18 cellular contexts compared by ENCODE assay signal in genomic region chr7:109984726-109985125, GRCh38.
DNase-seq lines count a peak whose midpoint lies in the region; ATAC-seq and TF ChIP-seq lines count a peak whose summit lies in the region.
"Had no signal": no experiment of that assay in that cellular context is flagged by ENCODE, and none has a peak within 500 bp of the region (broad histone marks: within the 10 kb centered on the region; RNA-seq: fewer than 3 reads in every experiment).

No MANE protein-coding gene starts in this region.

- H3K4me2 ChIP-seq in HCT116 (ENCODE audit: low read length) (peak overlapping the region; percentile 22; the same call in 1 of the 2 replicates), PC-9 (no peak overlapping the region), trophoblast cell (ENCODE audit: low read length) (no peak overlapping the region)
- H3K4me2 ChIP-seq: BLaER1 treated with 17β-estradiol and CSF1 and Interleukin-3, amounts not matched to agents 10 nM and 100 nM; KMS-11 had no signal

- no peaks in the 10 kb centered on the region for H3K79me1 ChIP-seq in trophoblast cell (ENCODE audit: low read length)

- H3K9ac ChIP-seq in HCT116 (ENCODE audit: low read length) (no peak overlapping the region), trophoblast cell (ENCODE audit: low read length) (no peak overlapping the region)
- H3K9ac ChIP-seq: BLaER1 treated with 17β-estradiol and CSF1 and Interleukin-3, amounts not matched to agents 10 nM and 100 nM; KMS-11 had no signal

- H3K36me3 ChIP-seq in HCT116 (ENCODE audit: control insufficient read depth in 1 of 2, insufficient read depth in 2 of 2, low read length in 2 of 2) (no peaks in the 10 kb centered on the region), PC-9 (ENCODE audit: low read depth) (no peaks in the 10 kb centered on the region), trophoblast cell (ENCODE audit: control insufficient read depth in 1 of 2, insufficient read depth in 2 of 2, low read length in 2 of 2) (no peaks in the 10 kb centered on the region)
- H3K36me3 ChIP-seq: BLaER1 treated with 17β-estradiol and CSF1 and Interleukin-3, amounts not matched to agents 10 nM and 100 nM; SJSA1 had no signal

- H3K27me3 ChIP-seq in HCT116 (ENCODE audit: insufficient read depth, low read length) (no peaks in the 10 kb centered on the region), PC-9 (ENCODE audit: insufficient read depth, low read depth) (no peaks in the 10 kb centered on the region), trophoblast cell (ENCODE audit: insufficient read depth, low read length) (no peaks in the 10 kb centered on the region)
- H3K27me3 ChIP-seq: BLaER1 treated with 17β-estradiol and CSF1 and Interleukin-3, amounts not matched to agents 10 nM and 100 nM; SJSA1 had no signal

- no peak overlapping the region for H4K8ac ChIP-seq in trophoblast cell (ENCODE audit: low read depth, low read length)

- H2AK5ac ChIP-seq in trophoblast cell (ENCODE audit: low read length), result no peak overlapping the region

- no peak overlapping the region for H3K4me3 Mint-ChIP-seq in activated CD4-positive, alpha-beta T cell treated with anti-CD3 and anti-CD28 coated beads for 36 hours
- H3K4me3 Mint-ChIP-seq: CD8-positive, alpha-beta T cell had no signal

- no peak overlapping the region for H4K12ac ChIP-seq in trophoblast cell (ENCODE audit: low read depth, low read length)

- peaks cover 0 to 8% of the 10 kb centered on the region in 2 experiments; a peak in 2 of 4 replicates for H3K4me1 ChIP-seq in HCT116 (ENCODE audit: control insufficient read depth in 1 of 2, insufficient read depth in 2 of 2, low read length in 2 of 2)
- peaks cover 7% of the 10 kb centered on the region; the same call in 1 of the 2 replicates for H3K4me1 ChIP-seq in PC-9 (replicated peaks; ENCODE audit: insufficient read depth)
- H3K4me1 ChIP-seq in trophoblast cell (ENCODE audit: control insufficient read depth in 1 of 2, insufficient read depth in 2 of 2, low read length in 2 of 2), result no peaks in the 10 kb centered on the region
- H3K4me1 ChIP-seq: BLaER1 treated with 17β-estradiol and CSF1 and Interleukin-3, amounts not matched to agents 10 nM and 100 nM had no signal

- intact Hi-C loops in HCT116 (cut with micrococcal nuclease) (no loop called here), PC-9 (cut with micrococcal nuclease; ENCODE audit: unreplicated experiment) (no loop called here)
- intact Hi-C loops in activated CD4-positive, alpha-beta T cell treated with anti-CD3 and anti-CD28 coated beads for 36 hours (cut with DNase I, micrococcal nuclease), result no loop called here

- H3K4me1 Mint-ChIP-seq in activated CD4-positive, alpha-beta T cell treated with anti-CD3 and anti-CD28 coated beads for 36 hours, result no peaks in the 10 kb centered on the region

- H3K9me3 Mint-ChIP-seq in activated CD4-positive, alpha-beta T cell treated with anti-CD3 and anti-CD28 coated beads for 36 hours (ENCODE audit: low read depth), result no peaks in the 10 kb centered on the region

- H3K9me2 ChIP-seq in HCT116 (ENCODE audit: insufficient read depth) (no peaks in the 10 kb centered on the region), PC-9 (ENCODE audit: insufficient read depth) (no peaks in the 10 kb centered on the region; the same call in 1 of the 2 replicates)

- no CpG with 5 or more reads among the region's 5 CpGs for WGBS in trophoblast cell (ENCODE audit: extremely low coverage, insufficient coverage, insufficient read length)

- BruUV-seq in HCT116 (replicated peaks; lab: Mats Ljungman, UMichigan) (no TSS peak), PC-9 (replicated peaks; lab: Mats Ljungman, UMichigan) (no TSS peak)

- H3F3A ChIP-seq in PC-9 (ENCODE audit: insufficient read depth, low read depth), result no peaks in the 10 kb centered on the region

- no peak overlapping the region for H3K18ac ChIP-seq in trophoblast cell (ENCODE audit: low read length)

- no peak for ATAC-seq in HCT116
- ATAC-seq in HG03159 (IDR thresholded peaks at IDR 0.05; ENCODE audit: unreplicated experiment), result no peak
- no peak for ATAC-seq in activated CD4-positive, alpha-beta T cell treated with anti-CD3 and anti-CD28 coated beads for 36 hours
- ATAC-seq: CD8-positive, alpha-beta T cell had no signal

- no peak overlapping the region for H2BK5ac ChIP-seq in trophoblast cell (ENCODE audit: low read depth, low read length, poor library complexity)

- DNase-seq in HCT116 (ENCODE audit: low read depth, low spot score) (no peak), PC-9 (peak in 1 of 2 experiments; percentile 36), epithelial cell of prostate (ENCODE audit: low read depth, low spot score) (no peak), trophoblast cell (peak; percentile 2 to 18), iPS-NIHi7 (ENCODE audit: extremely low spot score) (no peak), SHP77 (lab: John Stamatoyannopoulos, UW) (no peak)
- DNase-seq in activated CD4-positive, alpha-beta T cell treated with anti-CD3 and anti-CD28 coated beads for 36 hours, result no peak
- DNase-seq: CD8-positive, alpha-beta T cell; GOT3; NCI-H1417 treated with DMSO at 0.1 percent for 48 hours; NCI-H187 treated with DMSO at 0.1 percent for 48 hours; NCI-H2227 treated with DMSO at 0.1 percent for 48 hours; NCI-H524; NCI-H82 had no signal

- no peak overlapping the region for H3K4ac ChIP-seq in trophoblast cell (ENCODE audit: low read depth, low read length)

- H2AFZ ChIP-seq in HCT116 (ENCODE audit: low read depth, low read length, poor library complexity, severe bottlenecking) (no peak overlapping the region), PC-9 (0 out of 2 replicates have a peak overlapping the region, but pooled peaks have one; percentile 40), trophoblast cell (ENCODE audit: insufficient read depth, low read length, poor library complexity) (no peak overlapping the region)

- no peaks in the 10 kb centered on the region for H3K36me3 Mint-ChIP-seq in activated CD4-positive, alpha-beta T cell treated with anti-CD3 and anti-CD28 coated beads for 36 hours (ENCODE audit: low read depth)
- H3K36me3 Mint-ChIP-seq: CD8-positive, alpha-beta T cell had no signal

- no peak overlapping the region for H2BK120ac ChIP-seq in trophoblast cell (ENCODE audit: insufficient read depth, low read length, poor library complexity)

- H3K14ac ChIP-seq in trophoblast cell (ENCODE audit: low read length), result no peak overlapping the region

- TF ChIP-seq CTCF in HCT116 (IDR thresholded peaks at IDR 0.05 in 2 of 3, conservative IDR thresholded peaks at IDR 0.05 in 1 of 3; ENCODE audit: borderline replicate concordance in 1 of 3, insufficient read depth in 1 of 3, low read depth in 2 of 3, low read length in 2 of 3) (no peak), PC-9 (conservative IDR thresholded peaks at IDR 0.05) (no peak)

- no peak for TF ChIP-seq POLR2A in HCT116 (IDR thresholded peaks at IDR 0.05; ENCODE audit: borderline replicate concordance, extremely low read depth, insufficient read depth, insufficient read length)

- RAD21 ChIA-PET in HCT116 (lab: Charles Lee; ENCODE audit: low non-redundant PET in 1 of 2, low total read pairs in 2 of 2, uncharacterized antibody in 2 of 2, unreplicated experiment in 2 of 2), result no interaction called here

- no peaks in the 10 kb centered on the region for H4K20me1 ChIP-seq in HCT116 (ENCODE audit: insufficient read depth)
- no peaks in the 10 kb centered on the region for H4K20me1 ChIP-seq in PC-9 (ENCODE audit: insufficient read depth)
- H4K20me1 ChIP-seq: BLaER1 treated with 17β-estradiol and CSF1 and Interleukin-3, amounts not matched to agents 10 nM and 100 nM had no signal

- H3K27me3 Mint-ChIP-seq in activated CD4-positive, alpha-beta T cell treated with anti-CD3 and anti-CD28 coated beads for 36 hours, result no peaks in the 10 kb centered on the region

- H3K27ac ChIP-seq in HCT116 (ENCODE audit: low read depth, low read length) (no peak overlapping the region), PC-9 (no peak overlapping the region), epithelial cell of prostate (peak overlapping the region; percentile 8), trophoblast cell (ENCODE audit: low read depth, low read length) (no peak overlapping the region)
- H3K27ac ChIP-seq: BLaER1 treated with 17β-estradiol and CSF1 and Interleukin-3, amounts not matched to agents 10 nM and 100 nM; KMS-11; SJSA1 had no signal

- POLR2A ChIA-PET in HCT116 (lab: Charles Lee) (no interaction called here), PC-9 (lab: Charles Lee; ENCODE audit: unreplicated experiment) (no interaction called here)
- POLR2A ChIA-PET in activated CD4-positive, alpha-beta T cell treated with anti-CD3 and anti-CD28 coated beads for 36 hours (lab: Charles Lee), result interaction anchor here (0.7 kb wide), 1 partner anchor 1248 kb away, joined by 3 read pairs; no protein-coding TSS in a partner anchor

- H3K9me3 ChIP-seq in HCT116 (ENCODE audit: control insufficient read depth in 1 of 2, insufficient read depth in 1 of 2, low read depth in 1 of 2, low read length in 2 of 2) (no peaks in the 10 kb centered on the region), PC-9 (ENCODE audit: insufficient read depth, low read depth) (peaks cover 5% of the 10 kb centered on the region; the same call in 1 of the 2 replicates), trophoblast cell (ENCODE audit: insufficient read depth, low read depth, low read length) (no peaks in the 10 kb centered on the region)

- CTCF ChIA-PET in HCT116 (lab: Charles Lee) (no interaction called here), PC-9 (lab: Charles Lee) (no interaction called here)
- CTCF ChIA-PET in activated CD4-positive, alpha-beta T cell treated with anti-CD3 and anti-CD28 coated beads for 36 hours (lab: Charles Lee), result no interaction called here

- no peak overlapping the region for H2BK12ac ChIP-seq in trophoblast cell (ENCODE audit: low read length)

- H3K23ac ChIP-seq in trophoblast cell (ENCODE audit: low read length), result no peak overlapping the region

- H3K4me3 ChIP-seq in HCT116 (replicated peaks in 1 of 2; ENCODE audit: low read depth in 1 of 2, low read length in 2 of 2) (no peak overlapping the region), PC-9 (no peak overlapping the region), trophoblast cell (ENCODE audit: low read depth, low read length) (no peak overlapping the region)
- H3K4me3 ChIP-seq: BLaER1 treated with 17β-estradiol and CSF1 and Interleukin-3, amounts not matched to agents 10 nM and 100 nM; SJSA1 had no signal

- H3K79me2 ChIP-seq in HCT116 (ENCODE audit: insufficient read depth, low read length) (no peaks in the 10 kb centered on the region), PC-9 (ENCODE audit: low read depth) (no peaks in the 10 kb centered on the region), trophoblast cell (ENCODE audit: control insufficient read depth, insufficient read depth, low read length, poor library complexity) (no peaks in the 10 kb centered on the region)

- TF ChIP-seq RAD21 in HCT116 (IDR thresholded peaks at IDR 0.05; ENCODE audit: low read depth), result no peak

- H3K27ac Mint-ChIP-seq in activated CD4-positive, alpha-beta T cell treated with anti-CD3 and anti-CD28 coated beads for 36 hours, result no peak overlapping the region
- H3K27ac Mint-ChIP-seq: CD8-positive, alpha-beta T cell had no signal

- no peak overlapping the region for H4K91ac ChIP-seq in trophoblast cell (ENCODE audit: low read depth, low read length)

TF ChIP-seq in HCT116, 20 proteins besides CTCF, POLR2A, EP300 and RAD21 (continues in another document):
- TF ChIP-seq JUND (IDR thresholded peaks at IDR 0.05) (no peak), CBX3 (IDR thresholded peaks at IDR 0.05; ENCODE audit: low read depth) (no peak)

Comparison
In these comparisons a context has a peak if more than half of its experiments do, and no peak if none do; other contexts are left out.
1. DNase-seq: peak in trophoblast cell (2 of 2); none in HCT116 (single experiment), epithelial cell of prostate (single experiment), iPS-NIHi7 (single experiment), SHP77 (0 of 2) and activated CD4-positive, alpha-beta T cell treated with anti-CD3 and anti-CD28 coated beads for 36 hours (single experiment).